ENCODE assay signal across 8 cellular contexts in genomic region chr3:169660709-169661566, GRCh38. TPM values are rescaled to one million over a fixed set of nuclear protein-coding genes. Genes with fewer than 3 reads are reported as not detected.
DNase-seq lines count a peak whose midpoint lies in the region; ATAC-seq and TF ChIP-seq lines count a peak whose summit lies in the region.

No MANE protein-coding gene starts in this region.

- peak overlapping the region; percentile 90 to 96 (median 92) for H3K27ac ChIP-seq in body of pancreas
- peak overlapping the region; percentile 94 to 99 for H3K27ac ChIP-seq in thoracic aorta

- ATAC-seq in body of pancreas (no peak), left colon (peak; percentile 12), thoracic aorta (ENCODE audit: insufficient number of reproducible peaks, low FRiP score, low read depth) (no peak), HG03039 (IDR thresholded peaks at IDR 0.05; ENCODE audit: unreplicated experiment) (no peak)

- peaks cover 45% of the 10 kb centered on the region for H3K4me1 Mint-ChIP-seq in activated T-cell treated with anti-CD3 and anti-CD28 coated beads, Interleukin-2, amount 50 U/mL, for 24 hours (ENCODE audit: low read depth)

- no peak for TF ChIP-seq POLR2A in body of pancreas (IDR thresholded peaks at IDR 0.05)

- H3K4me3 ChIP-seq in body of pancreas (peak overlapping the region; percentile 57 to 58), thoracic aorta (peak overlapping the region; percentile 80)

- H3K27me3 ChIP-seq in body of pancreas, result no peaks in the 10 kb centered on the region
- no peaks in the 10 kb centered on the region for H3K27me3 ChIP-seq in thoracic aorta (replicated peaks; ENCODE audit: insufficient read depth)

- H3K4me1 ChIP-seq in body of pancreas, result peaks cover 54% of the 10 kb centered on the region
- H3K4me1 ChIP-seq in thoracic aorta (ENCODE audit: control insufficient read depth in 1 of 2, low read depth in 2 of 2), result peaks cover 5 to 30% of the 10 kb centered on the region in 2 donors

- H3K36me3 ChIP-seq in body of pancreas (replicated peaks in 1 of 2; ENCODE audit: insufficient read depth in 1 of 2, low read depth in 2 of 2) (no peaks in the 10 kb centered on the region), thoracic aorta (no peaks in the 10 kb centered on the region)

- no peaks in the 10 kb centered on the region for H3K36me3 Mint-ChIP-seq in activated T-cell treated with anti-CD3 and anti-CD28 coated beads, Interleukin-2, amount 50 U/mL, for 24 hours (ENCODE audit: low read depth)

- DNase-seq in activated T-cell treated with anti-CD3 and anti-CD28 coated beads, Interleukin-2, amount 50 U/mL, for 24 hours, result no peak
- DNase-seq in activated T-cell treated with anti-CD3 and anti-CD28 coated beads for 4 hours (no peak), body of pancreas (peak; percentile 49 to 63 (median 50)), left colon (peak in 1 of 2 donors; percentile 38), thoracic aorta (ENCODE audit: low spot score) (no peak), GM10248 (ENCODE audit: extremely low spot score) (no peak), UCSD-AML1 (lab: John Stamatoyannopoulos, UW; ENCODE audit: unreplicated experiment) (no peak)

- CTCF ChIA-PET in GM10248 (lab: Yijun Ruan, JAX), result interaction anchor here (0.9 to 4.0 kb wide), 3 partner anchors 8 to 512 kb away, joined by 3 to 16 read pairs (median 4); no protein-coding TSS in a partner anchor

- peak overlapping the region; percentile 73 for H3K4me3 Mint-ChIP-seq in activated T-cell treated with anti-CD3 and anti-CD28 coated beads, Interleukin-2, amount 50 U/mL, for 24 hours

- intact Hi-C loops in body of pancreas (cut with DNase I) (no loop called here), left colon (cut with DNase I, micrococcal nuclease) (loop anchor here in 1 of 2 donors (5.0 kb wide), 1 partner anchor 514 kb away; no protein-coding TSS in a partner anchor)

- no peaks in the 10 kb centered on the region for H3K9me3 Mint-ChIP-seq in activated T-cell treated with anti-CD3 and anti-CD28 coated beads, Interleukin-2, amount 50 U/mL, for 24 hours

- TF ChIP-seq CTCF in body of pancreas (IDR thresholded peaks at IDR 0.05), result no peak
- no peak for TF ChIP-seq CTCF in thoracic aorta (IDR thresholded peaks at IDR 0.05)
- no peak for TF ChIP-seq CTCF in GM10248 (IDR thresholded peaks at IDR 0.05; ENCODE audit: control extremely low read depth, extremely low read depth, low read depth, missing control alignments)

- no peak overlapping the region for H3K27ac Mint-ChIP-seq in activated T-cell treated with anti-CD3 and anti-CD28 coated beads, Interleukin-2, amount 50 U/mL, for 24 hours

- 13 to 29% methylated on average over 31 to 32 of the region's 32 CpGs for WGBS in body of pancreas, 2 donors

- POLR2A ChIA-PET in GM10248 (lab: Yijun Ruan, JAX), result no interaction called here

- H3K27me3 Mint-ChIP-seq in activated T-cell treated with anti-CD3 and anti-CD28 coated beads, Interleukin-2, amount 50 U/mL, for 24 hours, result peaks cover 90% of the 10 kb centered on the region

- H3K9me3 ChIP-seq in body of pancreas, result no peaks in the 10 kb centered on the region
- no peaks in the 10 kb centered on the region for H3K9me3 ChIP-seq in thoracic aorta

RNA-seq across cellular contexts. Expression of gene MECOM, which starts 2.6 kb away (rescaled TPM):
- total RNA-seq in body of pancreas (10 to 100 TPM; 47.5 to 58.1 TPM), left colon (100 to 1,000 TPM in 1 of 2 donors, 10 to 100 TPM in 1; 73.2 to 140 TPM), thoracic aorta (10 to 100 TPM; 26.4 to 51.1 TPM)

Comparison
In these comparisons a context has a peak if more than half of its experiments do, and no peak if none do; other contexts are left out.
1. DNase-seq: peak in body of pancreas (4 of 4); none in activated T-cell treated with anti-CD3 and anti-CD28 coated beads, Interleukin-2, amount 50 U/mL, for 24 hours (single experiment), activated T-cell treated with anti-CD3 and anti-CD28 coated beads for 4 hours (single experiment), thoracic aorta (single experiment), GM10248 (single experiment) and UCSD-AML1 (single experiment).